In genomic region chr1:26360051-26360806, GRCh38 we compare ENCODE assay signal across 9 cellular contexts. TPM values are rescaled to one million over a fixed set of nuclear protein-coding genes. Genes with fewer than 3 reads are reported as not detected.
A peak's percentile ranks its signal among the peaks of the same experiment; 100 is the strongest.
DNase-seq lines count a peak whose midpoint lies in the region; ATAC-seq and TF ChIP-seq lines count a peak whose summit lies in the region.
"Had no signal": no experiment of that assay in that cellular context is flagged by ENCODE, and none has a peak within 500 bp of the region (broad histone marks: within the 10 kb centered on the region; RNA-seq: fewer than 3 reads in every experiment).

No MANE protein-coding gene starts in this region.

- H3K4me1 Mint-ChIP-seq in GM23338 (peaks cover 43% of the 10 kb centered on the region), glutamatergic neuron (ENCODE audit: low read depth, unreplicated experiment) (peaks cover 11% of the 10 kb centered on the region)

- no peaks in the 10 kb centered on the region for H3K36me3 Mint-ChIP-seq in GM23338 (ENCODE audit: low read depth)
- no peaks in the 10 kb centered on the region for H3K36me3 Mint-ChIP-seq in glutamatergic neuron (ENCODE audit: unreplicated experiment)

- H3K4me1 ChIP-seq in GM23338 (ENCODE audit: insufficient read depth), result peaks cover 15% of the 10 kb centered on the region

- H3K9me2 ChIP-seq in GM23338 (ENCODE audit: insufficient read depth), result no peaks in the 10 kb centered on the region

- H3K27ac ChIP-seq in GM23338 (ENCODE audit: low read depth), result no peak overlapping the region

- H3K79me2 ChIP-seq in GM23338 (replicated peaks; ENCODE audit: insufficient read depth), result no peaks in the 10 kb centered on the region

- H3F3A ChIP-seq in GM23338 (replicated peaks; ENCODE audit: low read depth), result peaks cover 16% of the 10 kb centered on the region; the same call in 1 of the 2 replicates

- H3K4me2 ChIP-seq in GM23338, result peak overlapping the region; percentile 90

- DNase-seq in GM23338 (ENCODE audit: low spot score) (peak; percentile 88), activated T-cell treated with anti-CD3 and anti-CD28 coated beads for 24 hours (ENCODE audit: low read depth) (peak; percentile 24), glutamatergic neuron (peak; percentile 72), NCI-H2107 treated with DMSO at 0.1 percent for 48 hours (lab: John Stamatoyannopoulos, UW; ENCODE audit: unreplicated experiment) (no peak)
- DNase-seq in stimulated activated CD4-positive, alpha-beta T cell treated with anti-CD3 and anti-CD28 coated beads, Interleukin-2, amount 100 ng/mL, for 24 hours, result peak; percentile 48 to 62

- peak overlapping the region; percentile 98 for H2AFZ ChIP-seq in GM23338

- peak overlapping the region; percentile 84 for H3K4me3 ChIP-seq in GM23338

- H3K36me3 ChIP-seq in GM23338 (ENCODE audit: insufficient read depth), result no peaks in the 10 kb centered on the region

- peak overlapping the region; percentile 81 for H3K4me3 Mint-ChIP-seq in GM23338
- peak overlapping the region; percentile 65 for H3K4me3 Mint-ChIP-seq in glutamatergic neuron (ENCODE audit: unreplicated experiment)

- H3K27me3 Mint-ChIP-seq in GM23338 (ENCODE audit: insufficient read depth, low read depth, poor library complexity), result peaks cover 41% of the 10 kb centered on the region
- H3K27me3 Mint-ChIP-seq in glutamatergic neuron (ENCODE audit: unreplicated experiment), result peaks cover 17% of the 10 kb centered on the region

- H4K20me1 ChIP-seq in GM23338 (replicated peaks; ENCODE audit: insufficient read depth), result no peaks in the 10 kb centered on the region

- H3K9me3 Mint-ChIP-seq in GM23338 (no peaks in the 10 kb centered on the region), glutamatergic neuron (ENCODE audit: unreplicated experiment) (peaks cover 3% of the 10 kb centered on the region)

- H3K27me3 ChIP-seq in GM23338 (ENCODE audit: insufficient read depth), result peaks cover 38% of the 10 kb centered on the region

- H3K27ac Mint-ChIP-seq in GM23338 (no peak overlapping the region), glutamatergic neuron (ENCODE audit: unreplicated experiment) (no peak overlapping the region)

- TF ChIP-seq CTCF in GM23338 (conservative IDR thresholded peaks at IDR 0.05; ENCODE audit: low read depth in 2 of 2) (no peak), glutamatergic neuron (IDR thresholded peaks at IDR 0.05; ENCODE audit: partially characterized antibody, unreplicated experiment) (no peak)

- ATAC-seq in GM23338 (peak; percentile 77), GM18517 (IDR thresholded peaks at IDR 0.05; ENCODE audit: unreplicated experiment) (no peak), HG02588 (IDR thresholded peaks at IDR 0.05; ENCODE audit: unreplicated experiment) (no peak), GM21737 (IDR thresholded peaks at IDR 0.05; ENCODE audit: unreplicated experiment) (no peak)

TF ChIP-seq in GM23338, 12 proteins besides CTCF, POLR2A, EP300 and RAD21:
- peak; percentile 58 for TF ChIP-seq POLR2AphosphoS5 (IDR thresholded peaks at IDR 0.05; ENCODE audit: low read depth)
- TF ChIP-seq NANOG (IDR thresholded peaks at IDR 0.05; ENCODE audit: borderline replicate concordance), result no peak

RNA-seq across cellular contexts. Expression of gene CRYBG2, which starts 6.3 kb away (rescaled TPM):
- 10.0 and 18.4 TPM in 2 replicates for total RNA-seq in GM23338 (2014; rRNA removed; shearing (Covaris generic))
- polyA plus RNA-seq in GM23338 (2016; fragmentation: Nextera tagmentation; extraction: Ambion mirVana), result 17.6 and 19.4 TPM in 2 replicates
- 2.2 TPM for total RNA-seq in glutamatergic neuron (ENCODE audit: unreplicated experiment)
- total RNA-seq: myocyte had no signal

RNA-seq across cellular contexts. Expression of gene ZNF683, which starts 12.3 kb away (rescaled TPM):
- not detected in 2 replicates for total RNA-seq in GM23338 (2014; rRNA removed; shearing (Covaris generic))
- not detected in 2 replicates for polyA plus RNA-seq in GM23338 (2016; fragmentation: Nextera tagmentation; extraction: Ambion mirVana)
- not detected for total RNA-seq in glutamatergic neuron (ENCODE audit: unreplicated experiment)
- total RNA-seq: myocyte had no signal

RNA-seq across cellular contexts. Expression of gene CD52, which starts 42.5 kb away (rescaled TPM):
- not detected in 2 replicates for total RNA-seq in GM23338 (2014; rRNA removed; shearing (Covaris generic))
- polyA plus RNA-seq in GM23338 (2016; fragmentation: Nextera tagmentation; extraction: Ambion mirVana), result 7.3 and 9.6 TPM in 2 replicates
- total RNA-seq in glutamatergic neuron (ENCODE audit: unreplicated experiment), result 2.8 TPM
- total RNA-seq: myocyte had no signal

RNA-seq across cellular contexts. Expression of gene LIN28A, which starts 50.4 kb away (rescaled TPM):
- 1,538 and 1,571 TPM in 2 replicates for total RNA-seq in GM23338 (2014; rRNA removed; shearing (Covaris generic))
- 604 and 648 TPM in 2 replicates for polyA plus RNA-seq in GM23338 (2016; fragmentation: Nextera tagmentation; extraction: Ambion mirVana)
- total RNA-seq in glutamatergic neuron (ENCODE audit: unreplicated experiment), result 97.3 TPM
- total RNA-seq: myocyte had no signal

RNA-seq across cellular contexts. Expression of gene UBXN11, which starts 53.8 kb away (rescaled TPM):
- total RNA-seq in GM23338 (2014; rRNA removed; shearing (Covaris generic)), result 8.0 and 9.4 TPM in 2 replicates
- 7.3 and 8.3 TPM in 2 replicates for polyA plus RNA-seq in GM23338 (2016; fragmentation: Nextera tagmentation; extraction: Ambion mirVana)
- total RNA-seq in glutamatergic neuron (ENCODE audit: unreplicated experiment), result 11.4 TPM
